Comparison of ENCODE assay signal across 8 cellular contexts in genomic region chr13:99907038-99907437, GRCh38.
"Had no signal": no experiment of that assay in that cellular context is flagged by ENCODE, and none has a peak within 500 bp of the region (broad histone marks: within the 10 kb centered on the region; RNA-seq: fewer than 3 reads in every experiment).

No MANE protein-coding gene starts in this region.

- DNase-seq: H9, HCEC 1CT, HFFc6, IMR-90, KBM-7 had no signal

- FAIRE-seq: HTR-8/SVneo had no signal

- H3K9ac ChIP-seq: KMS-11 had no signal

- H3K27ac ChIP-seq: KMS-11 had no signal

- H3K4me3 ChIP-seq: GM23338 had no signal

- H3K4me2 ChIP-seq: GM23338, KMS-11 had no signal

- ATAC-seq: GM23338 had no signal

- H2AFZ ChIP-seq: GM23338 had no signal
